In the genomic region with DNA sequence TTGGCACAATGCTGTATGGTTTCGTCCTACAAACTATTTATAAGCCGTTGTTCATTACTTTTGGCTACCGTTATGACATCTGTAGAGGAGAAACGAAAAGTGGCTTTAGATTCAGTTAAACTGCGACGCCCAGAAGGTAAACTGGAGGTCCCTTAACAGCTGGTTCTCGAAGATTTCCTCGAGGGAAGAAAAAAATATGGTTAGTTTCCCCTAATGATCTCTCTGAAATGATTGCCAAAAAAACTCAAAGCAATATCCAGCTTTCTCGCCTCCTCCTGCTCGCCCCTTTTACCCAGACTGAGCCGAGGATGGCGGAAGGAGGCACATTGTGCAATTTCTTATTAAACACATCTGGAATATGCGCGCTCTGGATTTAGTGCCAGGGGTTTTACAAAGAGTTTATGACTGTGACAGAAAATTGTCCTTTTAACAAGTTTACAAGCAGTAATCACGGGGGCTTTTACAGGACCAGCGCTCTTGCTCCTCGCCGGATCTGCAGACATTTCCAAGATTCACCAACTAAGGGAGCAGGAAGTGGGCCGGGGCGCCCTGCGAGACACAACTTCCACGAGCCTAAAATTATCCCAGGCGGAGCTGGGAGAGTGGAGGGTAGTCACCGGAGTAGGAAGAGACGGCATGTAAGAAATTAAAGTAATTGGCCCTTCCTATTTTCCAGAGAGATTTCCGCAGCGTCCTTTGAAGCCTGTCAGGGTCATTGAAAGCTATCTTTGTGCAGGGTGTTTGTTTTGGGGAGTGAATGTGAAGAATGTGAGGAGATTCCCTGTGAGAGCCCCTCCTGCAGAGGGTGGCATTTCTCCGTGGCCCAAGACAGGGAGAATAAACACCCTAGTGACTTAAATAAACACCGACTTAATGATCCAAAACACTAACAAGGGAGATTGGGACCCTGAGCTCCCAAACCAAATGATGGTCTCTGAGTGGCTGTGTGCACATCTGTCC, we compare ENCODE assay signal across 1 cellular context.
TF ChIP-seq lines count a peak whose summit lies in the region.

No MANE protein-coding gene starts in this region.

TF ChIP-seq in HepG2, 621 proteins besides CTCF, POLR2A, EP300 and RAD21 (continued from another document and continues in another):
- TF ChIP-seq, protein P1, sequence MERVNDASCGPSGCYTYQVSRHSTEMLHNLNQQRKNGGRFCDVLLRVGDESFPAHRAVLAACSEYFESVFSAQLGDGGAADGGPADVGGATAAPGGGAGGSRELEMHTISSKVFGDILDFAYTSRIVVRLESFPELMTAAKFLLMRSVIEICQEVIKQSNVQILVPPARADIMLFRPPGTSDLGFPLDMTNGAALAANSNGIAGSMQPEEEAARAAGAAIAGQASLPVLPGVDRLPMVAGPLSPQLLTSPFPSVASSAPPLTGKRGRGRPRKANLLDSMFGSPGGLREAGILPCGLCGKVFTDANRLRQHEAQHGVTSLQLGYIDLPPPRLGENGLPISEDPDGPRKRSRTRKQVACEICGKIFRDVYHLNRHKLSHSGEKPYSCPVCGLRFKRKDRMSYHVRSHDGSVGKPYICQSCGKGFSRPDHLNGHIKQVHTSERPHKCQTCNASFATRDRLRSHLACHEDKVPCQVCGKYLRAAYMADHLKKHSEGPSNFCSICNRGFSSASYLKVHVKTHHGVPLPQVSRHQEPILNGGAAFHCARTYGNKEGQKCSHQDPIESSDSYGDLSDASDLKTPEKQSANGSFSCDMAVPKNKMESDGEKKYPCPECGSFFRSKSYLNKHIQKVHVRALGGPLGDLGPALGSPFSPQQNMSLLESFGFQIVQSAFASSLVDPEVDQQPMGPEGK (CRISPR knock-in tag; IDR thresholded peaks at IDR 0.05) = peak; percentile 84
- TF ChIP-seq DR1 (CRISPR knock-in tag; IDR thresholded peaks at IDR 0.05) = no peak
- TF ChIP-seq NFKBIZ (CRISPR knock-in tag; IDR thresholded peaks at IDR 0.05) = no peak
- TF ChIP-seq, protein P2, sequence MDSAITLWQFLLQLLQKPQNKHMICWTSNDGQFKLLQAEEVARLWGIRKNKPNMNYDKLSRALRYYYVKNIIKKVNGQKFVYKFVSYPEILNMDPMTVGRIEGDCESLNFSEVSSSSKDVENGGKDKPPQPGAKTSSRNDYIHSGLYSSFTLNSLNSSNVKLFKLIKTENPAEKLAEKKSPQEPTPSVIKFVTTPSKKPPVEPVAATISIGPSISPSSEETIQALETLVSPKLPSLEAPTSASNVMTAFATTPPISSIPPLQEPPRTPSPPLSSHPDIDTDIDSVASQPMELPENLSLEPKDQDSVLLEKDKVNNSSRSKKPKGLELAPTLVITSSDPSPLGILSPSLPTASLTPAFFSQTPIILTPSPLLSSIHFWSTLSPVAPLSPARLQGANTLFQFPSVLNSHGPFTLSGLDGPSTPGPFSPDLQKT (CRISPR knock-in tag; IDR thresholded peaks at IDR 0.05; ENCODE audit: borderline replicate concordance) = no peak
- no peak for TF ChIP-seq PITX1 (CRISPR knock-in tag; IDR thresholded peaks at IDR 0.05)
- TF ChIP-seq, protein P3, sequence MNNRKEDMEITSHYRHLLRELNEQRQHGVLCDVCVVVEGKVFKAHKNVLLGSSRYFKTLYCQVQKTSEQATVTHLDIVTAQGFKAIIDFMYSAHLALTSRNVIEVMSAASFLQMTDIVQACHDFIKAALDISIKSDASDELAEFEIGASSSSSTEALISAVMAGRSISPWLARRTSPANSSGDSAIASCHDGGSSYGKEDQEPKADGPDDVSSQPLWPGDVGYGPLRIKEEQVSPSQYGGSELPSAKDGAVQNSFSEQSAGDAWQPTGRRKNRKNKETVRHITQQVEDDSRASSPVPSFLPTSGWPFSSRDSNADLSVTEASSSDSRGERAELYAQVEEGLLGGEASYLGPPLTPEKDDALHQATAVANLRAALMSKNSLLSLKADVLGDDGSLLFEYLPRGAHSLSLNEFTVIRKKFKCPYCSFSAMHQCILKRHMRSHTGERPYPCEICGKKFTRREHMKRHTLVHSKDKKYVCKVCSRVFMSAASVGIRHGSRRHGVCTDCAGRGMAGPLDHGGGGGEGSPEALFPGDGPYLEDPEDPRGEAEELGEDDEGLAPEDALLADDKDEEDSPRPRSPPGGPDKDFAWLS (CRISPR knock-in tag; IDR thresholded peaks at IDR 0.05; ENCODE audit: borderline replicate concordance) = no peak
- TF ChIP-seq HDAC2 (CRISPR knock-in tag; IDR thresholded peaks at IDR 0.05) = peak; percentile 46; the same call in 1 of the 2 replicates
- no peak for TF ChIP-seq ZNF430 (CRISPR knock-in tag; IDR thresholded peaks at IDR 0.05)
- TF ChIP-seq HMGA1 (CRISPR knock-in tag; conservative IDR thresholded peaks at IDR 0.05) = no peak
- no peak for TF ChIP-seq GATAD1 (CRISPR knock-in tag; IDR thresholded peaks at IDR 0.05)
- no peak for TF ChIP-seq ZBTB8A (CRISPR knock-in tag; IDR thresholded peaks at IDR 0.05; ENCODE audit: borderline replicate concordance, low read depth)
- TF ChIP-seq PTBP1 (IDR thresholded peaks at IDR 0.05; ENCODE audit: low read depth, low read length, poor library complexity, severe bottlenecking) = no peak
- peak; percentile 39; the same call in 1 of the 2 replicates for TF ChIP-seq ISL2 (CRISPR knock-in tag; IDR thresholded peaks at IDR 0.05)
- TF ChIP-seq SALL1 (CRISPR knock-in tag; IDR thresholded peaks at IDR 0.05) = peak; percentile 43; the same call in 1 of the 2 replicates
- TF ChIP-seq TARDBP (CRISPR knock-in tag; IDR thresholded peaks at IDR 0.05) = no peak
- TF ChIP-seq NFATC3 (CRISPR knock-in tag; IDR thresholded peaks at IDR 0.05) = no peak
- TF ChIP-seq SATB2 (CRISPR knock-in tag; IDR thresholded peaks at IDR 0.05) = no peak
- peak; percentile 71; the same call in 1 of the 2 replicates for TF ChIP-seq ZBTB7B (CRISPR knock-in tag; IDR thresholded peaks at IDR 0.05)
- TF ChIP-seq, protein P4, sequence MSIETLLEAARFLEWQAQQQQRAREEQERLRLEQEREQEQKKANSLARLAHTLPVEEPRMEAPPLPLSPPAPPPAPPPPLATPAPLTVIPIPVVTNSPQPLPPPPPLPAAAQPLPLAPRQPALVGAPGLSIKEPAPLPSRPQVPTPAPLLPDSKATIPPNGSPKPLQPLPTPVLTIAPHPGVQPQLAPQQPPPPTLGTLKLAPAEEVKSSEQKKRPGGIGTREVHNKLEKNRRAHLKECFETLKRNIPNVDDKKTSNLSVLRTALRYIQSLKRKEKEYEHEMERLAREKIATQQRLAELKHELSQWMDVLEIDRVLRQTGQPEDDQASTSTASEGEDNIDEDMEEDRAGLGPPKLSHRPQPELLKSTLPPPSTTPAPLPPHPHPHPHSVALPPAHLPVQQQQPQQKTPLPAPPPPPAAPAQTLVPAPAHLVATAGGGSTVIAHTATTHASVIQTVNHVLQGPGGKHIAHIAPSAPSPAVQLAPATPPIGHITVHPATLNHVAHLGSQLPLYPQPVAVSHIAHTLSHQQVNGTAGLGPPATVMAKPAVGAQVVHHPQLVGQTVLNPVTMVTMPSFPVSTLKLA (IDR thresholded peaks at IDR 0.05) = no peak
- TF ChIP-seq RELA (CRISPR knock-in tag; IDR thresholded peaks at IDR 0.05) = no peak
- TF ChIP-seq ZC3H13 (CRISPR knock-in tag; IDR thresholded peaks at IDR 0.05) = no peak
- no peak for TF ChIP-seq RFXANK (CRISPR knock-in tag; IDR thresholded peaks at IDR 0.05)
- no peak for TF ChIP-seq TP53 (CRISPR knock-in tag; conservative IDR thresholded peaks at IDR 0.05)
- no peak for TF ChIP-seq MTA1 (CRISPR knock-in tag; IDR thresholded peaks at IDR 0.05; ENCODE audit: borderline replicate concordance)
- TF ChIP-seq HNRNPLL (IDR thresholded peaks at IDR 0.05; ENCODE audit: low read depth, low read length, poor library complexity, severe bottlenecking) = no peak
- TF ChIP-seq GTF2F1 (IDR thresholded peaks at IDR 0.05; ENCODE audit: low read length) = no peak
- no peak for TF ChIP-seq ZFYVE20 (CRISPR knock-in tag; IDR thresholded peaks at IDR 0.05; ENCODE audit: borderline replicate concordance, low read depth)
- TF ChIP-seq ZSCAN31 (CRISPR knock-in tag; IDR thresholded peaks at IDR 0.05; ENCODE audit: low read depth) = 0 out of 2 replicates have a peak, but pooled peaks have one; percentile 26
- TF ChIP-seq HOXA9 (CRISPR knock-in tag; IDR thresholded peaks at IDR 0.05; ENCODE audit: borderline replicate concordance) = no peak
- TF ChIP-seq YY1 (IDR thresholded peaks at IDR 0.05; ENCODE audit: insufficient read depth, insufficient replicate concordance, low read depth, low read length) = no peak
- no peak for TF ChIP-seq TBL1XR1 (IDR thresholded peaks at IDR 0.05; ENCODE audit: borderline replicate concordance, low read length, partially characterized antibody)
- TF ChIP-seq, protein P5, sequence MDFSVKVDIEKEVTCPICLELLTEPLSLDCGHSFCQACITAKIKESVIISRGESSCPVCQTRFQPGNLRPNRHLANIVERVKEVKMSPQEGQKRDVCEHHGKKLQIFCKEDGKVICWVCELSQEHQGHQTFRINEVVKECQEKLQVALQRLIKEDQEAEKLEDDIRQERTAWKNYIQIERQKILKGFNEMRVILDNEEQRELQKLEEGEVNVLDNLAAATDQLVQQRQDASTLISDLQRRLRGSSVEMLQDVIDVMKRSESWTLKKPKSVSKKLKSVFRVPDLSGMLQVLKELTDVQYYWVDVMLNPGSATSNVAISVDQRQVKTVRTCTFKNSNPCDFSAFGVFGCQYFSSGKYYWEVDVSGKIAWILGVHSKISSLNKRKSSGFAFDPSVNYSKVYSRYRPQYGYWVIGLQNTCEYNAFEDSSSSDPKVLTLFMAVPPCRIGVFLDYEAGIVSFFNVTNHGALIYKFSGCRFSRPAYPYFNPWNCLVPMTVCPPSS (IDR thresholded peaks at IDR 0.05) = no peak
- no peak for TF ChIP-seq HDAC1 (CRISPR knock-in tag; IDR thresholded peaks at IDR 0.05)
- peak; percentile 66 for TF ChIP-seq ZMYM4 (CRISPR knock-in tag; IDR thresholded peaks at IDR 0.05)
- no peak for TF ChIP-seq ZNF883 (CRISPR knock-in tag; IDR thresholded peaks at IDR 0.05; ENCODE audit: not compliant biosample characterization)
- TF ChIP-seq ZFP37 (CRISPR knock-in tag; IDR thresholded peaks at IDR 0.05; ENCODE audit: borderline replicate concordance) = no peak
- TF ChIP-seq MED13 (CRISPR knock-in tag; IDR thresholded peaks at IDR 0.05) = no peak
- TF ChIP-seq, protein P6, sequence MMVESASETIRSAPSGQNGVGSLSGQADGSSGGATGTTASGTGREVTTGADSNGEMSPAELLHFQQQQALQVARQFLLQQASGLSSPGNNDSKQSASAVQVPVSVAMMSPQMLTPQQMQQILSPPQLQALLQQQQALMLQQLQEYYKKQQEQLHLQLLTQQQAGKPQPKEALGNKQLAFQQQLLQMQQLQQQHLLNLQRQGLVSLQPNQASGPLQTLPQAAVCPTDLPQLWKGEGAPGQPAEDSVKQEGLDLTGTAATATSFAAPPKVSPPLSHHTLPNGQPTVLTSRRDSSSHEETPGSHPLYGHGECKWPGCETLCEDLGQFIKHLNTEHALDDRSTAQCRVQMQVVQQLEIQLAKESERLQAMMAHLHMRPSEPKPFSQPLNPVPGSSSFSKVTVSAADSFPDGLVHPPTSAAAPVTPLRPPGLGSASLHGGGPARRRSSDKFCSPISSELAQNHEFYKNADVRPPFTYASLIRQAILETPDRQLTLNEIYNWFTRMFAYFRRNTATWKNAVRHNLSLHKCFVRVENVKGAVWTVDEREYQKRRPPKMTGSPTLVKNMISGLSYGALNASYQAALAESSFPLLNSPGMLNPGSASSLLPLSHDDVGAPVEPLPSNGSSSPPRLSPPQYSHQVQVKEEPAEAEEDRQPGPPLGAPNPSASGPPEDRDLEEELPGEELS (CRISPR knock-in tag; IDR thresholded peaks at IDR 0.05) = peak; percentile 86
- no peak for TF ChIP-seq ZNF598 (CRISPR knock-in tag; IDR thresholded peaks at IDR 0.05; ENCODE audit: borderline replicate concordance)
- no peak for TF ChIP-seq MEIS2 (CRISPR knock-in tag; IDR thresholded peaks at IDR 0.05)
- TF ChIP-seq, protein P7, sequence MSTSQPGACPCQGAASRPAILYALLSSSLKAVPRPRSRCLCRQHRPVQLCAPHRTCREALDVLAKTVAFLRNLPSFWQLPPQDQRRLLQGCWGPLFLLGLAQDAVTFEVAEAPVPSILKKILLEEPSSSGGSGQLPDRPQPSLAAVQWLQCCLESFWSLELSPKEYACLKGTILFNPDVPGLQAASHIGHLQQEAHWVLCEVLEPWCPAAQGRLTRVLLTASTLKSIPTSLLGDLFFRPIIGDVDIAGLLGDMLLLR (CRISPR knock-in tag; IDR thresholded peaks at IDR 0.05) = no peak
- TF ChIP-seq THAP11 (CRISPR knock-in tag; IDR thresholded peaks at IDR 0.05) = no peak
- TF ChIP-seq NR3C1 (CRISPR knock-in tag; IDR thresholded peaks at IDR 0.05) = no peak
- TF ChIP-seq ZNF567 (CRISPR knock-in tag; IDR thresholded peaks at IDR 0.05; ENCODE audit: borderline replicate concordance) = no peak
- no peak for TF ChIP-seq HES4 (CRISPR knock-in tag; IDR thresholded peaks at IDR 0.05; ENCODE audit: borderline replicate concordance)
- TF ChIP-seq AGO1 (IDR thresholded peaks at IDR 0.05; ENCODE audit: low read depth, low read length, poor library complexity, severe bottlenecking) = no peak
- no peak for TF ChIP-seq ZNF841 (CRISPR knock-in tag; IDR thresholded peaks at IDR 0.05; ENCODE audit: borderline replicate concordance)
- no peak for TF ChIP-seq YEATS4 (CRISPR knock-in tag; IDR thresholded peaks at IDR 0.05; ENCODE audit: borderline replicate concordance)
- no peak for TF ChIP-seq ELF1 (CRISPR knock-in tag; IDR thresholded peaks at IDR 0.05)
- no peak for TF ChIP-seq KLF11 (CRISPR knock-in tag; IDR thresholded peaks at IDR 0.05)
- no peak for TF ChIP-seq ZNF292 (CRISPR knock-in tag; IDR thresholded peaks at IDR 0.05; ENCODE audit: borderline replicate concordance, low read depth)
- TF ChIP-seq FOXM1 (CRISPR knock-in tag; IDR thresholded peaks at IDR 0.05) = no peak
- no peak for TF ChIP-seq HNF4A (CRISPR knock-in tag; IDR thresholded peaks at IDR 0.05)
- no peak for TF ChIP-seq HNRNPL (IDR thresholded peaks at IDR 0.05; ENCODE audit: low read depth, low read length)
- TF ChIP-seq TCF7L2 (IDR thresholded peaks at IDR 0.05; ENCODE audit: low read depth, low read length) = no peak
- TF ChIP-seq, protein P8, sequence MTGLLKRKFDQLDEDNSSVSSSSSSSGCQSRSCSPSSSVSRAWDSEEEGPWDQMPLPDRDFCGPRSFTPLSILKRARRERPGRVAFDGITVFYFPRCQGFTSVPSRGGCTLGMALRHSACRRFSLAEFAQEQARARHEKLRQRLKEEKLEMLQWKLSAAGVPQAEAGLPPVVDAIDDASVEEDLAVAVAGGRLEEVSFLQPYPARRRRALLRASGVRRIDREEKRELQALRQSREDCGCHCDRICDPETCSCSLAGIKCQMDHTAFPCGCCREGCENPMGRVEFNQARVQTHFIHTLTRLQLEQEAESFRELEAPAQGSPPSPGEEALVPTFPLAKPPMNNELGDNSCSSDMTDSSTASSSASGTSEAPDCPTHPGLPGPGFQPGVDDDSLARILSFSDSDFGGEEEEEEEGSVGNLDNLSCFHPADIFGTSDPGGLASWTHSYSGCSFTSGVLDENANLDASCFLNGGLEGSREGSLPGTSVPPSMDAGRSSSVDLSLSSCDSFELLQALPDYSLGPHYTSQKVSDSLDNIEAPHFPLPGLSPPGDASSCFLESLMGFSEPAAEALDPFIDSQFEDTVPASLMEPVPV (CRISPR knock-in tag; IDR thresholded peaks at IDR 0.05) = no peak
- 0 out of 2 replicates have a peak, but pooled peaks have one; percentile 31 for TF ChIP-seq FOXJ3 (CRISPR knock-in tag; IDR thresholded peaks at IDR 0.05; ENCODE audit: borderline replicate concordance)
